ENCODE assay signal across 9 cellular contexts in the genomic region with DNA sequence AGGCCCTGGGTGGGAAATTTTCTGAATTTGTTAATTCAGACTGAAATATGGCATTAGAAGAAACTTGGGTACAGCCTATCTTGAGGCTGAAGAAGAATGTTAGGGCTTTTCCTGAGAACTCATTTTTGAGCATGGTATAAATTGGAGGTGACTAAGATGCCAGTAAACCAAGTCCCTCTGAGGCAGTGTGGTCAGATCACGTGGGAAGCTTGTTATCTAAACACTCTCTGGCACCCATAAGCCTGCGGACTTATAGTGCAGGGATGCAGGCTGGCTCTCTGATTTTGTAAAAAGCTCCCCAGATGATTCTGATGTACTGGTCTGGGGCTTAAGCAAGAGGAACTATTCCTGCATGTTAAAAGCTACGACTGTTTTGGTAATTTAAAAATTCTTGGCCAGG. TPM values are rescaled to one million over a fixed set of nuclear protein-coding genes. Genes with fewer than 3 reads are reported as not detected.
DNase-seq lines count a peak whose midpoint lies in the region; ATAC-seq and TF ChIP-seq lines count a peak whose summit lies in the region.
"Had no signal": no experiment of that assay in that cellular context is flagged by ENCODE, and none has a peak within 500 bp of the region (broad histone marks: within the 10 kb centered on the region; RNA-seq: fewer than 3 reads in every experiment).

No MANE protein-coding gene starts in this region.

- no peak for DNase-seq in CD4-positive, CD25-positive, alpha-beta regulatory T cell
- DNase-seq in HFFc6: peak; percentile 74
- DNase-seq in kidney tubule cell (ENCODE audit: low spot score): peak; percentile 61
- no peak for DNase-seq in NCI-H1048 (lab: John Stamatoyannopoulos, UW)
- no peak for DNase-seq in dedifferentiated amniotic fluid mesenchymal stem cell (ENCODE audit: extremely low spot score)
- DNase-seq: mesendoderm had no signal

- no peak overlapping the region for H3K4me3 ChIP-seq in CD4-positive, CD25-positive, alpha-beta regulatory T cell (ENCODE audit: low read depth, low read length)

- H3K9me3 ChIP-seq in CD4-positive, CD25-positive, alpha-beta regulatory T cell (ENCODE audit: control insufficient read depth in 2 of 2, low read length in 2 of 2): no peaks in the 10 kb centered on the region

- H3K27me3 Mint-ChIP-seq in CD4-positive, CD25-positive, alpha-beta regulatory T cell: no peaks in the 10 kb centered on the region
- no peaks in the 10 kb centered on the region; the same call in 1 of the 2 replicates for H3K27me3 Mint-ChIP-seq in HFFc6 (ENCODE audit: insufficient read depth)
- H3K27me3 Mint-ChIP-seq in activated T-helper 17 cell treated with anti-CD3 and anti-CD28 coated beads, Interleukin-2, amount 50 U/mL, for 72 hours: no peaks in the 10 kb centered on the region

- no peaks in the 10 kb centered on the region for H3K9me3 Mint-ChIP-seq in CD4-positive, CD25-positive, alpha-beta regulatory T cell
- no peaks in the 10 kb centered on the region for H3K9me3 Mint-ChIP-seq in HFFc6
- no peaks in the 10 kb centered on the region for H3K9me3 Mint-ChIP-seq in activated T-helper 17 cell treated with anti-CD3 and anti-CD28 coated beads, Interleukin-2, amount 50 U/mL, for 72 hours

- TF ChIP-seq CTCF in HFFc6 (IDR thresholded peaks at IDR 0.05): no peak

- H3K36me3 Mint-ChIP-seq in CD4-positive, CD25-positive, alpha-beta regulatory T cell: peaks cover 36% of the 10 kb centered on the region
- H3K36me3 Mint-ChIP-seq in HFFc6 (ENCODE audit: low read depth): peaks cover 16% of the 10 kb centered on the region
- H3K36me3 Mint-ChIP-seq in activated T-helper 17 cell treated with anti-CD3 and anti-CD28 coated beads, Interleukin-2, amount 50 U/mL, for 72 hours (ENCODE audit: low read depth): peaks cover 40% of the 10 kb centered on the region

- H3K27me3 ChIP-seq in CD4-positive, CD25-positive, alpha-beta regulatory T cell (ENCODE audit: control insufficient read depth, insufficient read depth, low read length): no peaks in the 10 kb centered on the region

- ATAC-seq in CD4-positive, CD25-positive, alpha-beta regulatory T cell (ENCODE audit: low read depth in 2 of 2): no peak
- peak; percentile 64 for ATAC-seq in activated T-helper 17 cell treated with anti-CD3 and anti-CD28 coated beads, Interleukin-2, amount 50 U/mL, for 72 hours (replicated peaks)
- no peak for ATAC-seq in GM18502 (IDR thresholded peaks at IDR 0.05; ENCODE audit: poor library complexity, unreplicated experiment)
- no peak for ATAC-seq in HG03095 (IDR thresholded peaks at IDR 0.05; ENCODE audit: unreplicated experiment)

- H3K4me1 ChIP-seq in CD4-positive, CD25-positive, alpha-beta regulatory T cell (ENCODE audit: control insufficient read depth, insufficient read depth, low read length, poor library complexity, severe bottlenecking): peaks cover 34% of the 10 kb centered on the region

- H3K36me3 ChIP-seq in CD4-positive, CD25-positive, alpha-beta regulatory T cell (ENCODE audit: control insufficient read depth, insufficient read depth, low read length): peaks cover 17% of the 10 kb centered on the region

- peak overlapping the region in 1 of 4 donors; percentile 37 for H3K4me3 Mint-ChIP-seq in CD4-positive, CD25-positive, alpha-beta regulatory T cell
- H3K4me3 Mint-ChIP-seq in HFFc6: 0 out of 2 replicates have a peak overlapping the region, but pooled peaks have one; percentile 2
- H3K4me3 Mint-ChIP-seq in activated T-helper 17 cell treated with anti-CD3 and anti-CD28 coated beads, Interleukin-2, amount 50 U/mL, for 72 hours: peak overlapping the region; percentile 44

- H3K4me1 Mint-ChIP-seq in CD4-positive, CD25-positive, alpha-beta regulatory T cell: peaks cover 33 to 61% (median 43%) of the 10 kb centered on the region in 4 donors
- H3K4me1 Mint-ChIP-seq in HFFc6 (ENCODE audit: low read depth): peaks cover 61% of the 10 kb centered on the region
- H3K4me1 Mint-ChIP-seq in activated T-helper 17 cell treated with anti-CD3 and anti-CD28 coated beads, Interleukin-2, amount 50 U/mL, for 72 hours: peaks cover 35% of the 10 kb centered on the region

- peak overlapping the region; percentile 16 to 83 (median 34) for H3K27ac Mint-ChIP-seq in CD4-positive, CD25-positive, alpha-beta regulatory T cell
- H3K27ac Mint-ChIP-seq in HFFc6: peak overlapping the region; percentile 67
- peak overlapping the region; percentile 74 for H3K27ac Mint-ChIP-seq in activated T-helper 17 cell treated with anti-CD3 and anti-CD28 coated beads, Interleukin-2, amount 50 U/mL, for 72 hours

- no peak overlapping the region for H3K27ac ChIP-seq in CD4-positive, CD25-positive, alpha-beta regulatory T cell (ENCODE audit: insufficient read depth, low read length, poor library complexity, severe bottlenecking)

RNA-seq across cellular contexts. Expression of a gene that starts 34.3 kb away (rescaled TPM):
- 27.7 TPM for total RNA-seq in CD4-positive, CD25-positive, alpha-beta regulatory T cell
- polyA plus RNA-seq in CD4-positive, CD25-positive, alpha-beta regulatory T cell: 10 to 100 TPM; 12.9 to 21.3 (median 17.6) TPM
- total RNA-seq in HFFc6 (2021; fragmentation: NEBNext Ultra II Directional; extraction: Animal tissue kit (Norgen Biotek cat#: 25700)): 10 to 100 TPM; 20.7 to 26.0 (median 22.4) TPM
- 10 to 100 TPM; 28.4 TPM for total RNA-seq in activated T-helper 17 cell treated with anti-CD3 and anti-CD28 coated beads, Interleukin-2, amount 50 U/mL, for 72 hours

Comparison
In these comparisons a context has a peak if more than half of its experiments do, and no peak if none do; other contexts are left out.
1. DNase-seq: peak in HFFc6 (single experiment) and kidney tubule cell (single experiment); none in CD4-positive, CD25-positive, alpha-beta regulatory T cell (0 of 3), NCI-H1048 (single experiment) and dedifferentiated amniotic fluid mesenchymal stem cell (single experiment).
2. Peak in every context shown above with its lines, with median percentiles within 50 percentile points of each other: H3K27ac Mint-ChIP-seq.